In genomic region chr6:158205220-158205944, GRCh38 we compare ENCODE assay signal across 8 cellular contexts. TPM values are rescaled to one million over a fixed set of nuclear protein-coding genes. Genes with fewer than 3 reads are reported as not detected.
DNase-seq lines count a peak whose midpoint lies in the region; ATAC-seq and TF ChIP-seq lines count a peak whose summit lies in the region.
"Had no signal": no experiment of that assay in that cellular context is flagged by ENCODE, and none has a peak within 500 bp of the region (broad histone marks: within the 10 kb centered on the region; RNA-seq: fewer than 3 reads in every experiment).

No MANE protein-coding gene starts in this region.

- H3K27me3 Mint-ChIP-seq in nephron progenitor cell (ENCODE audit: low read depth, poor library complexity): no peaks in the 10 kb centered on the region

- H3K4me3 ChIP-seq in KMS-11 (IDR thresholded peaks at IDR 0.05; ENCODE audit: insufficient read depth, low read depth, low read length) (no peak overlapping the region), colonic mucosa (no peak overlapping the region)

- H3K9ac ChIP-seq in KMS-11 (no peak overlapping the region), colonic mucosa (ENCODE audit: low read depth in 2 of 2, low read length in 2 of 2) (no peak overlapping the region)

- H3K36me3 Mint-ChIP-seq in nephron progenitor cell (ENCODE audit: low read depth): no peaks in the 10 kb centered on the region

- CTCF ChIA-PET in GM10248 (lab: Yijun Ruan, JAX): interaction anchor here (1.0 to 3.5 kb wide), 5 partner anchors 9 to 33 kb away, joined by 3 to 16 read pairs (median 5); no protein-coding TSS in a partner anchor

- H3K9me3 Mint-ChIP-seq in nephron progenitor cell: no peaks in the 10 kb centered on the region

- intact Hi-C loops in colonic mucosa (cut with DNase I): no loop called here

- H3K9me3 ChIP-seq in colonic mucosa: no peaks in the 10 kb centered on the region

- H3K27me3 ChIP-seq in KMS-11 (ENCODE audit: insufficient read depth, low read depth): no peaks in the 10 kb centered on the region
- H3K27me3 ChIP-seq in colonic mucosa: no peaks in the 10 kb centered on the region

- H3K27ac ChIP-seq in KMS-11 (no peak overlapping the region), colonic mucosa (no peak overlapping the region)

- H3K4me1 ChIP-seq in KMS-11 (ENCODE audit: low read depth, poor library complexity, severe bottlenecking) (peaks cover 68% of the 10 kb centered on the region), colonic mucosa (no peaks in the 10 kb centered on the region)

- H3K79me2 ChIP-seq in KMS-11 (ENCODE audit: insufficient read depth, low read depth): no peaks in the 10 kb centered on the region

- H3K4me3 Mint-ChIP-seq in nephron progenitor cell: no peak overlapping the region

- H4K20me1 ChIP-seq in KMS-11 (ENCODE audit: insufficient read depth): no peaks in the 10 kb centered on the region

- POLR2A ChIA-PET in GM10248 (lab: Yijun Ruan, JAX): no interaction called here

- no peak overlapping the region for H2AFZ ChIP-seq in KMS-11 (ENCODE audit: low read depth)

- ATAC-seq in GM19324 (IDR thresholded peaks at IDR 0.05; ENCODE audit: low FRiP score, unreplicated experiment): no peak

- TF ChIP-seq CTCF in GM10248 (IDR thresholded peaks at IDR 0.05; ENCODE audit: control extremely low read depth, extremely low read depth, low read depth, missing control alignments) (peak; percentile 12), KMS-11 (conservative IDR thresholded peaks at IDR 0.05; ENCODE audit: low read depth, low read length) (peak; percentile 33; the same call in 1 of the 2 replicates), colonic mucosa (IDR thresholded peaks at IDR 0.05) (peak; percentile 49), nephron progenitor cell (IDR thresholded peaks at IDR 0.05) (peak; percentile 55)

- DNase-seq in GM10248 (ENCODE audit: extremely low spot score): no peak
- no peak for DNase-seq in colonic mucosa
- DNase-seq in nephron progenitor cell: no peak
- no peak for DNase-seq in activated gamma-delta T cell (lab: John Stamatoyannopoulos, UW)
- no peak for DNase-seq in NCI-H1436 treated with DMSO at 0.1 percent for 48 hours (lab: John Stamatoyannopoulos, UW)
- DNase-seq: NCI-H446 treated with DMSO at 0.1 percent for 48 hours had no signal

- H3K4me1 Mint-ChIP-seq in nephron progenitor cell: peaks cover 31% of the 10 kb centered on the region

- H3K27ac Mint-ChIP-seq in nephron progenitor cell: no peak overlapping the region

- H3K36me3 ChIP-seq in KMS-11 (ENCODE audit: insufficient read depth): no peaks in the 10 kb centered on the region
- H3K36me3 ChIP-seq in colonic mucosa: no peaks in the 10 kb centered on the region

- H3K4me2 ChIP-seq in KMS-11: no peak overlapping the region

RNA-seq across cellular contexts. Expression of gene GTF2H5, which starts 37.2 kb away (rescaled TPM):
- total RNA-seq in colonic mucosa: 10 to 100 TPM; 12.7 to 15.8 TPM

RNA-seq across cellular contexts. Expression of gene SERAC1, which starts 37.3 kb away (rescaled TPM):
- total RNA-seq in colonic mucosa: 1 to 10 TPM; 6.2 to 9.4 TPM
